In genomic region chr10:52314007-52314821, GRCh38 we compare ENCODE assay signal across 1 cellular context.
A peak's percentile ranks its signal among the peaks of the same experiment; 100 is the strongest.
TF ChIP-seq lines count a peak whose summit lies in the region.

Gene DKK1 (plus strand): TSS chr10:52314281. CDS start chr10:52314435, 154 bp downstream.

TF ChIP-seq in HEK293, 187 proteins besides CTCF, POLR2A, EP300 and RAD21 (continued from another document and continues in another):
- TF ChIP-seq ZNF561 (tag by site-specific recombination; IDR thresholded peaks at IDR 0.05; ENCODE audit: borderline replicate concordance) (peak; percentile 82; the same call in 1 of the 2 replicates), ZNF292 (tag by site-specific recombination; IDR thresholded peaks at IDR 0.05; ENCODE audit: borderline replicate concordance, low read depth) (no peak), ZNF175 (tag by site-specific recombination; IDR thresholded peaks at IDR 0.05) (no peak), ZNF311 (tag by site-specific recombination; IDR thresholded peaks at IDR 0.05; ENCODE audit: borderline replicate concordance) (no peak), AEBP2 (tag by site-specific recombination; IDR thresholded peaks at IDR 0.05; ENCODE audit: borderline replicate concordance) (no peak), ZBTB6 (tag by site-specific recombination; IDR thresholded peaks at IDR 0.05) (no peak), HOXA7 (CRISPR knock-in tag; IDR thresholded peaks at IDR 0.05; ENCODE audit: borderline replicate concordance) (no peak), ZFP3 (tag by site-specific recombination; IDR thresholded peaks at IDR 0.05; ENCODE audit: low read depth) (no peak), ZNF223 (tag by site-specific recombination; IDR thresholded peaks at IDR 0.05) (no peak), ZBTB44 (tag by site-specific recombination; IDR thresholded peaks at IDR 0.05) (peak; percentile 32; the same call in 1 of the 2 replicates), ZBTB48 (tag by site-specific recombination; IDR thresholded peaks at IDR 0.05) (peak; percentile 87), ZNF202 (tag by site-specific recombination; IDR thresholded peaks at IDR 0.05; ENCODE audit: borderline replicate concordance) (no peak), ZNF362 (tag by site-specific recombination; IDR thresholded peaks at IDR 0.05) (no peak), ZNF530 (tag by site-specific recombination; IDR thresholded peaks at IDR 0.05; ENCODE audit: low read depth) (no peak), ZNF416 (tag by site-specific recombination; IDR thresholded peaks at IDR 0.05) (no peak), ZNF169 (tag by site-specific recombination; IDR thresholded peaks at IDR 0.05) (no peak), ZNF837 (tag by site-specific recombination; IDR thresholded peaks at IDR 0.05) (no peak), PATZ1 (tag by site-specific recombination; IDR thresholded peaks at IDR 0.05) (peak; percentile 64), ZNF639 (tag by site-specific recombination; IDR thresholded peaks at IDR 0.05) (no peak), ZNF621 (tag by site-specific recombination; IDR thresholded peaks at IDR 0.05) (no peak), KLF10 (tag by site-specific recombination; IDR thresholded peaks at IDR 0.05) (peak; percentile 91), ZXDB (tag by site-specific recombination; IDR thresholded peaks at IDR 0.05) (no peak; the same call in none of the 2 replicates), ZNF777 (tag by site-specific recombination; IDR thresholded peaks at IDR 0.05; ENCODE audit: borderline replicate concordance) (no peak), ZBTB21 (tag by site-specific recombination; IDR thresholded peaks at IDR 0.05) (no peak), ZNF335 (tag by site-specific recombination; conservative IDR thresholded peaks at IDR 0.05) (peak; percentile 93), ZNF398 (tag by site-specific recombination; IDR thresholded peaks at IDR 0.05) (peak; percentile 72), ZNF248 (tag by site-specific recombination; IDR thresholded peaks at IDR 0.05) (no peak), MYNN (tag by site-specific recombination; IDR thresholded peaks at IDR 0.05; ENCODE audit: borderline replicate concordance) (peak; percentile 6; the same call in 1 of the 2 replicates), PRDM6 (tag by site-specific recombination; IDR thresholded peaks at IDR 0.05) (no peak), ZFP41 (tag by site-specific recombination; IDR thresholded peaks at IDR 0.05; ENCODE audit: borderline replicate concordance) (no peak), KLF8 (tag by site-specific recombination; IDR thresholded peaks at IDR 0.05) (peak; percentile 77), ZBTB20 (tag by site-specific recombination; IDR thresholded peaks at IDR 0.05) (peak; percentile 91), PRDM2 (tag by site-specific recombination; IDR thresholded peaks at IDR 0.05; ENCODE audit: borderline replicate concordance) (no peak), ZFP37 (tag by site-specific recombination; IDR thresholded peaks at IDR 0.05) (0 out of 2 replicates have a peak, but pooled peaks have one; percentile 63), ZNF274 (IDR thresholded peaks at IDR 0.05; ENCODE audit: low read length) (no peak), ZNF274 (tag by site-specific recombination; IDR thresholded peaks at IDR 0.05; ENCODE audit: borderline replicate concordance) (no peak), ZNF555 (tag by site-specific recombination; conservative IDR thresholded peaks at IDR 0.05) (no peak), ZSCAN18 (tag by site-specific recombination; IDR thresholded peaks at IDR 0.05) (no peak), ZNF558 (tag by site-specific recombination; IDR thresholded peaks at IDR 0.05) (no peak)
